Comparison of ENCODE assay signal across 9 cellular contexts in the genomic region with DNA sequence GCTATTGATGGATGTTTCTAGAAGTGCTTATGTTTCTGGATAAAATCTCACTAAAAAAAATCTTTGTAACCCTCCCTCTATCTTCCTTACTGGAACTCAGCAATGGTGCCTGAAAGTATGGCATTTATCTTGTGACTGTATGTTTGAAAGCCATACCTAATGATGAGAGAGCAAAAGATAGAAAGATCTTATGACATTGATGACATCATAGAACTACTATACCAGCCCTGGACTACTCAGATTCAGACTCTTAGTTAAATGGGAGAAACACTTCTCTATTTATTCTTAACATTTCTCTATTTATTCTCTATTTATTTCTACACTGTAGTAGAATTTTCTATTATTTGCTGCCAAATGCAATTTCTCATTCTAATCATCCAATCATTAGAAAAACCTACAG. TPM values are rescaled to one million over a fixed set of nuclear protein-coding genes. Genes with fewer than 3 reads are reported as not detected.
"Had no signal": no experiment of that assay in that cellular context is flagged by ENCODE, and none has a peak within 500 bp of the region (broad histone marks: within the 10 kb centered on the region; RNA-seq: fewer than 3 reads in every experiment).

No MANE protein-coding gene starts in this region.

- H3K4me3 ChIP-seq: GM12878 had no signal

- DNase-seq: GDM1, GF-D8 had no signal

- FAIRE-seq: G401.6, GM12878, GM12891, GM12892, GM18507, GM19239 had no signal

- ATAC-seq: GM12878 had no signal

RNA-seq across cellular contexts. Expression of a gene that starts 32.7 kb away (rescaled TPM):
- total RNA-seq: G401, GM12878 had no signal
- polyA plus RNA-seq: GM12878 had no signal
